Comparison of ENCODE assay signal across 23 cellular contexts in the genomic region with DNA sequence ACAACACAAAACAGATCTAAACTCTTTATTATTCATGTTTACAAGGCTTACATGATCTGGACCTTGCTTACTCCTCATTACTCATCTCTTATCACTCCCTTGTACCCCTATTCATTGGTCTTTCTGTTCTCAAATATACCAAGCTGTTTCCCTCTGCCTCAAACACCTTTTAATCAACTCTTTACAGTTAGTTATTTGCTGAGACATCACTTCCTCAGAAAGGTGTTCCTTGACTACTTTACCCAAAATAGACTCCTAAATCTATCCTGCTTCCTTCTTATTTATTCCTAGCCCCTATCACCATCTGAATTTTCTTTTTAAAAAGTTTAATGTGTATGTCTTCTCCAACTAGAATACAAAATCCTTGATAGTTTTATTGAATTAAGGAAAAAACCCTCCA.
DNase-seq lines count a peak whose midpoint lies in the region; ATAC-seq, FAIRE-seq and TF ChIP-seq lines count a peak whose summit lies in the region.
"Had no signal": no experiment of that assay in that cellular context is flagged by ENCODE, and none has a peak within 500 bp of the region (broad histone marks: within the 10 kb centered on the region; RNA-seq: fewer than 3 reads in every experiment).

No MANE protein-coding gene starts in this region.

- H2AK5ac ChIP-seq in IMR-90 (ENCODE audit: low read depth, low read length) = no peak overlapping the region

- no peak overlapping the region for H3K4me2 ChIP-seq in HepG2 (ENCODE audit: low read depth, low read length)
- H3K4me2 ChIP-seq in IMR-90 (ENCODE audit: low read depth, low read length) = no peak overlapping the region
- H3K4me2 ChIP-seq: BLaER1 treated with 17β-estradiol and CSF1 and Interleukin-3, amounts not matched to agents 10 nM and 100 nM had no signal

- no peak for DNase-seq in HepG2 (ENCODE audit: low spot score)
- no peak for DNase-seq in right lobe of liver
- DNase-seq in IMR-90 = no peak
- peak; percentile 28 for DNase-seq in amniotic epithelial cell (ENCODE audit: low read depth)
- no peak for DNase-seq in central memory CD8-positive, alpha-beta T cell (ENCODE audit: low spot score in 2 of 2)
- DNase-seq in NCI-H128 (lab: John Stamatoyannopoulos, UW; ENCODE audit: unreplicated experiment) = no peak
- DNase-seq in activated T-helper 2 cell treated with anti-CD3 and anti-CD28 coated beads, Interferon-gamma antibody, Interleukin-2, Interleukin-4, amounts not matched to agents 10 μg/mL and 5 μg/mL and 100 μg/mL, durations not matched to agents 14 hours and 24 hours and 36 hours (ENCODE audit: low spot score) = no peak
- no peak for DNase-seq in activated CD8-positive, alpha-beta memory T cell treated with anti-CD3 and anti-CD28 coated beads, Interleukin-2, amount 10 ng/mL, durations not matched to agents 7 days and 5 days
- DNase-seq: 8988T; AML-193; Caco-2; Calu3; CD4-positive, alpha-beta T cell; CD8-positive, alpha-beta T cell; DMS79 treated with DMSO at 0.1 percent for 48 hours; GF-D8 had no signal

- H4K5ac ChIP-seq in IMR-90 (ENCODE audit: low read depth, low read length) = no peak overlapping the region

- CTCF ChIA-PET in HepG2 (lab: Yijun Ruan, JAX; ENCODE audit: low intra/inter-chr PET ratio, low total read pairs) = interaction anchor here (1.6 kb wide), 1 partner anchor 99 kb away, joined by 3 read pairs; no protein-coding TSS in a partner anchor
- CTCF ChIA-PET in IMR-90 (lab: Yijun Ruan, JAX) = interaction anchor here (2.0 kb wide), 1 partner anchor 20 kb away, joined by 10 read pairs; no protein-coding TSS in a partner anchor
- CTCF ChIA-PET in activated CD8-positive, alpha-beta memory T cell treated with anti-CD3 and anti-CD28 coated beads, Interleukin-2, amount 10 ng/mL, durations not matched to agents 7 days and 5 days (lab: Charles Lee) = no interaction called here

- no peak overlapping the region for H3K27ac ChIP-seq in HepG2 (ENCODE audit: extremely low read length, insufficient read depth, low read length)
- no peak overlapping the region for H3K27ac ChIP-seq in right lobe of liver
- no peak overlapping the region for H3K27ac ChIP-seq in IMR-90 (ENCODE audit: insufficient read depth, low read length)
- H3K27ac ChIP-seq: BLaER1 treated with 17β-estradiol and CSF1 and Interleukin-3, amounts not matched to agents 10 nM and 100 nM; C4-2B had no signal

- H3K4me3 ChIP-seq in HepG2 (replicated peaks in 1 of 3; ENCODE audit: insufficient read depth in 1 of 3, low read depth in 2 of 3, low read length in 3 of 3) (no peak overlapping the region), right lobe of liver (no peak overlapping the region), IMR-90 (ENCODE audit: insufficient read depth, low read depth, low read length) (no peak overlapping the region)
- H3K4me3 ChIP-seq: BLaER1 treated with 17β-estradiol and CSF1 and Interleukin-3, amounts not matched to agents 10 nM and 100 nM had no signal

- H3K79me2 ChIP-seq in HepG2 (ENCODE audit: insufficient read depth, low read length) = no peaks in the 10 kb centered on the region

- no peak overlapping the region for H2BK120ac ChIP-seq in IMR-90 (ENCODE audit: low read depth, low read length)

- BruUV-seq in HepG2 (replicated peaks; lab: Mats Ljungman, UMichigan) = no TSS peak
- BruUV-seq in IMR-90 (replicated peaks; lab: Mats Ljungman, UMichigan) = no TSS peak

- in situ Hi-C loops in HepG2 (cut with HindIII; ENCODE audit: extremely low pct_ligation_motif_present, low pct_unique_long_range_greater_than_20kb) = no loop called here
- in situ Hi-C loops in IMR-90 (cut with MboI; ENCODE audit: low sequenced_read_pairs) = no loop called here

- peak overlapping the region; percentile 22 for H3K27ac Mint-ChIP-seq in central memory CD8-positive, alpha-beta T cell (ENCODE audit: low read depth)
- no peak overlapping the region for H3K27ac Mint-ChIP-seq in activated T-helper 2 cell treated with anti-CD3 and anti-CD28 coated beads, Interferon-gamma antibody, Interleukin-2, Interleukin-4, amounts not matched to agents 10 μg/mL and 5 μg/mL and 100 μg/mL, durations not matched to agents 14 hours and 24 hours and 36 hours
- H3K27ac Mint-ChIP-seq in activated CD8-positive, alpha-beta memory T cell treated with anti-CD3 and anti-CD28 coated beads, Interleukin-2, amount 10 ng/mL, durations not matched to agents 7 days and 5 days = no peak overlapping the region
- H3K27ac Mint-ChIP-seq: B cell; CD4-positive, alpha-beta T cell; CD8-positive, alpha-beta T cell had no signal

- no peak for FAIRE-seq in HepG2 (lab: Jason Lieb, UNC)
- FAIRE-seq: A204.1, D721Med, G401.6, GM12891 had no signal

- H3K36me3 ChIP-seq in HepG2 (replicated peaks in 1 of 2; ENCODE audit: control insufficient read depth in 1 of 2, insufficient read depth in 2 of 2, low read length in 2 of 2) (no peaks in the 10 kb centered on the region; a peak in 1 of 5 replicates), right lobe of liver (no peaks in the 10 kb centered on the region), IMR-90 (ENCODE audit: control insufficient read depth, insufficient read depth, low read length) (no peaks in the 10 kb centered on the region; the same call in none of the 2 replicates)

- no peak for TF ChIP-seq EP300 in HepG2 (IDR thresholded peaks at IDR 0.05; ENCODE audit: low read depth in 2 of 2, low read length in 2 of 2)
- no peak for TF ChIP-seq EP300 in HepG2 (CRISPR knock-in tag; IDR thresholded peaks at IDR 0.05; ENCODE audit: borderline replicate concordance)

- no peak overlapping the region for H2BK20ac ChIP-seq in IMR-90 (ENCODE audit: low read depth, low read length)

- no peak overlapping the region for H3K4me3 Mint-ChIP-seq in central memory CD8-positive, alpha-beta T cell
- no peak overlapping the region for H3K4me3 Mint-ChIP-seq in activated T-helper 2 cell treated with anti-CD3 and anti-CD28 coated beads, Interferon-gamma antibody, Interleukin-2, Interleukin-4, amounts not matched to agents 10 μg/mL and 5 μg/mL and 100 μg/mL, durations not matched to agents 14 hours and 24 hours and 36 hours (ENCODE audit: low read depth)
- no peak overlapping the region for H3K4me3 Mint-ChIP-seq in activated CD8-positive, alpha-beta memory T cell treated with anti-CD3 and anti-CD28 coated beads, Interleukin-2, amount 10 ng/mL, durations not matched to agents 7 days and 5 days
- H3K4me3 Mint-ChIP-seq: B cell; CD4-positive, alpha-beta T cell; CD8-positive, alpha-beta T cell had no signal

- ATAC-seq in HepG2 = no peak
- ATAC-seq in right lobe of liver = no peak
- ATAC-seq in IMR-90 (ENCODE audit: low read depth) = no peak
- no peak for ATAC-seq in central memory CD8-positive, alpha-beta T cell (replicated peaks; ENCODE audit: extremely low read depth, poor library complexity, severe bottlenecking)
- no peak for ATAC-seq in activated CD8-positive, alpha-beta memory T cell treated with anti-CD3 and anti-CD28 coated beads, Interleukin-2, amount 10 ng/mL, durations not matched to agents 7 days and 5 days
- ATAC-seq: CD8-positive, alpha-beta T cell had no signal

- TF ChIP-seq POLR2A in HepG2 (IDR thresholded peaks at IDR 0.05; ENCODE audit: insufficient read depth in 1 of 2, low read depth in 2 of 2, low read length in 2 of 2) = no peak
- no peak for TF ChIP-seq POLR2A in right lobe of liver (IDR thresholded peaks at IDR 0.05)
- TF ChIP-seq POLR2A in IMR-90 (IDR thresholded peaks at IDR 0.05; ENCODE audit: low read depth, low read length) = no peak

- intact Hi-C loops in HepG2 (cut with micrococcal nuclease; ENCODE audit: unreplicated experiment) = loop anchor here (2.0 kb wide), 1 partner anchor 119 kb away; no protein-coding TSS in a partner anchor
- intact Hi-C loops in right lobe of liver (cut with DNase I) = no loop called here
- intact Hi-C loops in IMR-90 (cut with micrococcal nuclease) = loop anchor here (5.0 kb wide), 1 partner anchor 275 kb away; no protein-coding TSS in a partner anchor
- intact Hi-C loops in activated T-helper 2 cell treated with anti-CD3 and anti-CD28 coated beads, Interferon-gamma antibody, Interleukin-2, Interleukin-4, amounts not matched to agents 10 μg/mL and 5 μg/mL and 100 μg/mL, durations not matched to agents 14 hours and 24 hours and 36 hours (cut with micrococcal nuclease) = no loop called here

- H3K9me1 ChIP-seq in IMR-90 (ENCODE audit: insufficient read depth, low read length) = peaks cover 5% of the 10 kb centered on the region; the same call in 1 of the 2 replicates

- H3K79me1 ChIP-seq in IMR-90 (ENCODE audit: low read depth in 1 of 2, low read length in 2 of 2) = no peaks in the 10 kb centered on the region; a peak in 1 of 4 replicates

- H3K9me3 ChIP-seq in HepG2 (ENCODE audit: low read length) (no peaks in the 10 kb centered on the region), right lobe of liver (no peaks in the 10 kb centered on the region), IMR-90 (ENCODE audit: control insufficient read depth, insufficient read depth, low read length) (no peaks in the 10 kb centered on the region)
- H3K9me3 ChIP-seq: BLaER1 treated with 17β-estradiol and CSF1 and Interleukin-3, amounts not matched to agents 10 nM and 100 nM; Caco-2 had no signal

- dilution Hi-C loops in IMR-90 (cut with HindIII; ENCODE audit: low sequenced_read_pairs, unreplicated experiment) = no loop called here

- no peaks in the 10 kb centered on the region for H3K9me3 Mint-ChIP-seq in central memory CD8-positive, alpha-beta T cell
- H3K9me3 Mint-ChIP-seq in activated T-helper 2 cell treated with anti-CD3 and anti-CD28 coated beads, Interferon-gamma antibody, Interleukin-2, Interleukin-4, amounts not matched to agents 10 μg/mL and 5 μg/mL and 100 μg/mL, durations not matched to agents 14 hours and 24 hours and 36 hours = no peaks in the 10 kb centered on the region
- H3K9me3 Mint-ChIP-seq in activated CD8-positive, alpha-beta memory T cell treated with anti-CD3 and anti-CD28 coated beads, Interleukin-2, amount 10 ng/mL, durations not matched to agents 7 days and 5 days (ENCODE audit: low read depth) = no peaks in the 10 kb centered on the region
- H3K9me3 Mint-ChIP-seq: CD4-positive, alpha-beta T cell; CD8-positive, alpha-beta T cell had no signal

- H4K8ac ChIP-seq in IMR-90 (ENCODE audit: low read depth in 2 of 2, low read length in 2 of 2) = no peak overlapping the region

- H3K4me1 Mint-ChIP-seq in central memory CD8-positive, alpha-beta T cell = no peaks in the 10 kb centered on the region
- H3K4me1 Mint-ChIP-seq in activated T-helper 2 cell treated with anti-CD3 and anti-CD28 coated beads, Interferon-gamma antibody, Interleukin-2, Interleukin-4, amounts not matched to agents 10 μg/mL and 5 μg/mL and 100 μg/mL, durations not matched to agents 14 hours and 24 hours and 36 hours (ENCODE audit: low read depth) = no peaks in the 10 kb centered on the region
- no peaks in the 10 kb centered on the region for H3K4me1 Mint-ChIP-seq in activated CD8-positive, alpha-beta memory T cell treated with anti-CD3 and anti-CD28 coated beads, Interleukin-2, amount 10 ng/mL, durations not matched to agents 7 days and 5 days
- H3K4me1 Mint-ChIP-seq: B cell had no signal

- POLR2A ChIA-PET in HepG2 (lab: Yijun Ruan, JAX) (no interaction called here), IMR-90 (lab: Charles Lee; ENCODE audit: unreplicated experiment) (no interaction called here)

- no peak overlapping the region for H3K56ac ChIP-seq in IMR-90 (ENCODE audit: extremely low read depth, insufficient read depth, low read length)

- no peak overlapping the region for H4K91ac ChIP-seq in IMR-90 (ENCODE audit: insufficient read depth, low read depth, low read length)

- no peaks in the 10 kb centered on the region for H3K27me3 ChIP-seq in HepG2 (ENCODE audit: control insufficient read depth in 1 of 2, insufficient read depth in 2 of 2, low read length in 2 of 2)
- H3K27me3 ChIP-seq in right lobe of liver = no peaks in the 10 kb centered on the region
- no peaks in the 10 kb centered on the region for H3K27me3 ChIP-seq in IMR-90 (ENCODE audit: control insufficient read depth, insufficient read depth, low read length)
- H3K27me3 ChIP-seq: BLaER1 treated with 17β-estradiol and CSF1 and Interleukin-3, amounts not matched to agents 10 nM and 100 nM had no signal

- H4K20me1 ChIP-seq in HepG2 (ENCODE audit: insufficient read depth, low read length) = no peaks in the 10 kb centered on the region; the same call in 1 of the 2 replicates
- H4K20me1 ChIP-seq in IMR-90 (ENCODE audit: insufficient read depth, low read length) = no peaks in the 10 kb centered on the region; the same call in 1 of the 2 replicates
- H4K20me1 ChIP-seq: BLaER1 treated with 17β-estradiol and CSF1 and Interleukin-3, amounts not matched to agents 10 nM and 100 nM had no signal

- H3K23ac ChIP-seq in IMR-90 (ENCODE audit: low read depth, low read length) = no peak overlapping the region

- H3K4me1 ChIP-seq in HepG2 (ENCODE audit: insufficient read depth, low read length) (peaks cover 12% of the 10 kb centered on the region), right lobe of liver (no peaks in the 10 kb centered on the region), IMR-90 (ENCODE audit: control insufficient read depth, insufficient read depth, low read length) (peaks cover 7% of the 10 kb centered on the region)
- H3K4me1 ChIP-seq: Caco-2 had no signal

- no peak overlapping the region for H2BK5ac ChIP-seq in IMR-90 (ENCODE audit: low read depth, low read length, poor library complexity, severe bottlenecking)

- TF ChIP-seq RAD21 in HepG2 (CRISPR knock-in tag; IDR thresholded peaks at IDR 0.05) (no peak), IMR-90 (IDR thresholded peaks at IDR 0.05; ENCODE audit: low read length) (no peak)

- no peaks in the 10 kb centered on the region for H3K36me3 Mint-ChIP-seq in central memory CD8-positive, alpha-beta T cell (ENCODE audit: insufficient read depth)
- H3K36me3 Mint-ChIP-seq in activated T-helper 2 cell treated with anti-CD3 and anti-CD28 coated beads, Interferon-gamma antibody, Interleukin-2, Interleukin-4, amounts not matched to agents 10 μg/mL and 5 μg/mL and 100 μg/mL, durations not matched to agents 14 hours and 24 hours and 36 hours (ENCODE audit: low read depth) = peaks cover 5% of the 10 kb centered on the region
- H3K36me3 Mint-ChIP-seq in activated CD8-positive, alpha-beta memory T cell treated with anti-CD3 and anti-CD28 coated beads, Interleukin-2, amount 10 ng/mL, durations not matched to agents 7 days and 5 days = peaks cover 3% of the 10 kb centered on the region

- no peak overlapping the region for H2AK9ac ChIP-seq in IMR-90 (replicated peaks; ENCODE audit: low read depth, low read length, poor library complexity)

- no peaks in the 10 kb centered on the region for H3K27me3 Mint-ChIP-seq in central memory CD8-positive, alpha-beta T cell
- no peaks in the 10 kb centered on the region for H3K27me3 Mint-ChIP-seq in activated T-helper 2 cell treated with anti-CD3 and anti-CD28 coated beads, Interferon-gamma antibody, Interleukin-2, Interleukin-4, amounts not matched to agents 10 μg/mL and 5 μg/mL and 100 μg/mL, durations not matched to agents 14 hours and 24 hours and 36 hours (ENCODE audit: low read depth)
- no peaks in the 10 kb centered on the region for H3K27me3 Mint-ChIP-seq in activated CD8-positive, alpha-beta memory T cell treated with anti-CD3 and anti-CD28 coated beads, Interleukin-2, amount 10 ng/mL, durations not matched to agents 7 days and 5 days
- H3K27me3 Mint-ChIP-seq: B cell; CD4-positive, alpha-beta T cell had no signal

- H3K18ac ChIP-seq in IMR-90 (ENCODE audit: low read depth, low read length) = no peak overlapping the region

- no peak overlapping the region for H3K9ac ChIP-seq in HepG2 (ENCODE audit: insufficient read depth, low read depth, low read length)
- H3K9ac ChIP-seq in IMR-90 (ENCODE audit: low read depth, low read length) = no peak overlapping the region
- H3K9ac ChIP-seq: BLaER1 treated with 17β-estradiol and CSF1 and Interleukin-3, amounts not matched to agents 10 nM and 100 nM had no signal

- no peak overlapping the region for H3K14ac ChIP-seq in IMR-90 (replicated peaks; ENCODE audit: low read depth, low read length)

- H2BK15ac ChIP-seq in IMR-90 (ENCODE audit: low read depth, low read length) = no peak overlapping the region

- no peak overlapping the region for H2AFZ ChIP-seq in HepG2 (ENCODE audit: low read length)
- H2AFZ ChIP-seq in IMR-90 (replicated peaks; ENCODE audit: low read length, poor library complexity) = no peak overlapping the region

- no peak overlapping the region for H3K4ac ChIP-seq in IMR-90 (ENCODE audit: low read depth, low read length)

- TF ChIP-seq CTCF in HepG2 (CRISPR knock-in tag; IDR thresholded peaks at IDR 0.05) (no peak), right lobe of liver (IDR thresholded peaks at IDR 0.05) (no peak), IMR-90 (conservative IDR thresholded peaks at IDR 0.05; ENCODE audit: low read depth, low read length) (no peak)

Comparison
In these comparisons a context has a peak if more than half of its experiments do, and no peak if none do; other contexts are left out.
1. intact Hi-C loops: an anchor here in HepG2 (2.0 kb wide) and IMR-90 (5.0 kb wide); none called in right lobe of liver and activated T-helper 2 cell treated with anti-CD3 and anti-CD28 coated beads, Interferon-gamma antibody, Interleukin-2, Interleukin-4, amounts not matched to agents 10 μg/mL and 5 μg/mL and 100 μg/mL, durations not matched to agents 14 hours and 24 hours and 36 hours.